In genomic region chr6:46042355-46042999, GRCh38 we compare ENCODE assay signal across 9 cellular contexts. TPM values are rescaled to one million over a fixed set of nuclear protein-coding genes. Genes with fewer than 3 reads are reported as not detected.
A peak's percentile ranks its signal among the peaks of the same experiment; 100 is the strongest.
DNase-seq lines count a peak whose midpoint lies in the region; ATAC-seq and TF ChIP-seq lines count a peak whose summit lies in the region.
"Had no signal": no experiment of that assay in that cellular context is flagged by ENCODE, and none has a peak within 500 bp of the region (broad histone marks: within the 10 kb centered on the region; RNA-seq: fewer than 3 reads in every experiment).

No MANE protein-coding gene starts in this region.

- H3K27ac Mint-ChIP-seq in natural killer cell treated with Interleukin-12 subunit alpha and Interleukin-12 subunit beta and Interleukin-15 and Interleukin-18, amount 100 ng/mL, for 72 hours: no peak overlapping the region
- H3K27ac Mint-ChIP-seq: stimulated activated naive CD8-positive, alpha-beta T cell treated with anti-CD3 and anti-CD28 coated beads, Interleukin-15, Interleukin-2, amounts not matched to agents 100 ng/mL and 50 ng/mL, for 24 hours had no signal

- no peak for TF ChIP-seq RAD21 in IMR-90 (IDR thresholded peaks at IDR 0.05; ENCODE audit: low read length)

- no peak overlapping the region for H4K91ac ChIP-seq in IMR-90 (ENCODE audit: insufficient read depth, low read depth, low read length)

- H3K14ac ChIP-seq in IMR-90 (replicated peaks; ENCODE audit: low read depth, low read length): no peak overlapping the region

- no peak overlapping the region for H3K27ac ChIP-seq in IMR-90 (ENCODE audit: insufficient read depth, low read length)

- no peak overlapping the region for H2AK5ac ChIP-seq in IMR-90 (ENCODE audit: low read depth, low read length)

- no peaks in the 10 kb centered on the region for H3K9me3 Mint-ChIP-seq in natural killer cell treated with Interleukin-12 subunit alpha and Interleukin-12 subunit beta and Interleukin-15 and Interleukin-18, amount 100 ng/mL, for 72 hours
- H3K9me3 Mint-ChIP-seq: stimulated activated naive CD8-positive, alpha-beta T cell treated with anti-CD3 and anti-CD28 coated beads, Interleukin-15, Interleukin-2, amounts not matched to agents 100 ng/mL and 50 ng/mL, for 24 hours had no signal

- no peak overlapping the region for H3K56ac ChIP-seq in IMR-90 (ENCODE audit: extremely low read depth, insufficient read depth, low read length)

- dilution Hi-C loops in IMR-90 (cut with HindIII; ENCODE audit: low sequenced_read_pairs, unreplicated experiment): no loop called here

- in situ Hi-C loops in IMR-90 (cut with MboI; ENCODE audit: low sequenced_read_pairs): no loop called here

- H3K36me3 Mint-ChIP-seq in natural killer cell treated with Interleukin-12 subunit alpha and Interleukin-12 subunit beta and Interleukin-15 and Interleukin-18, amount 100 ng/mL, for 72 hours: no peaks in the 10 kb centered on the region

- no peaks in the 10 kb centered on the region for H4K20me1 ChIP-seq in IMR-90 (ENCODE audit: insufficient read depth, low read length)

- H3K9me1 ChIP-seq in IMR-90 (ENCODE audit: insufficient read depth, low read length): no peaks in the 10 kb centered on the region

- no peak overlapping the region for H4K8ac ChIP-seq in IMR-90 (ENCODE audit: low read depth in 2 of 2, low read length in 2 of 2)

- intact Hi-C loops in IMR-90 (cut with micrococcal nuclease): no loop called here

- H2BK15ac ChIP-seq in IMR-90 (ENCODE audit: low read depth, low read length): no peak overlapping the region

- H3K4ac ChIP-seq in IMR-90 (ENCODE audit: low read depth, low read length): no peak overlapping the region

- WGBS in IMR-90 (ENCODE audit: extremely low coverage in 2 of 2, insufficient read length in 1 of 2), 2 experiments: 0% methylated on average over 1 of the region's 5 CpGs; no CpG with 5 or more reads in 1 of the 2 experiments

- no peaks in the 10 kb centered on the region for H3K9me3 ChIP-seq in IMR-90 (ENCODE audit: control insufficient read depth, insufficient read depth, low read length)

- peak; percentile 28; the same call in 1 of the 2 replicates for TF ChIP-seq CTCF in IMR-90 (conservative IDR thresholded peaks at IDR 0.05; ENCODE audit: low read depth, low read length)

- H3K4me1 ChIP-seq in IMR-90 (ENCODE audit: control insufficient read depth, insufficient read depth, low read length): no peaks in the 10 kb centered on the region

- no peaks in the 10 kb centered on the region for H3K36me3 ChIP-seq in IMR-90 (ENCODE audit: control insufficient read depth, insufficient read depth, low read length)

- no peak overlapping the region for H2AK9ac ChIP-seq in IMR-90 (replicated peaks; ENCODE audit: low read depth, low read length, poor library complexity)

- POLR2A ChIA-PET in IMR-90 (lab: Charles Lee; ENCODE audit: unreplicated experiment): no interaction called here

- BruUV-seq in IMR-90 (replicated peaks; lab: Mats Ljungman, UMichigan): no TSS peak

- no peak overlapping the region for H3K9ac ChIP-seq in IMR-90 (ENCODE audit: low read depth, low read length)

- no peak overlapping the region for H3K18ac ChIP-seq in IMR-90 (ENCODE audit: low read depth, low read length)

- no peaks in the 10 kb centered on the region for H3K79me1 ChIP-seq in IMR-90 (ENCODE audit: low read depth in 1 of 2, low read length in 2 of 2)

- no peak overlapping the region for H3K4me2 ChIP-seq in IMR-90 (ENCODE audit: low read depth, low read length)

- H2BK20ac ChIP-seq in IMR-90 (ENCODE audit: low read depth, low read length): no peak overlapping the region

- no peak overlapping the region for H2BK120ac ChIP-seq in IMR-90 (ENCODE audit: low read depth, low read length)

- DNase-seq in NCI-H1694 treated with DMSO at 0.1 percent for 48 hours (lab: John Stamatoyannopoulos, UW) (peak; percentile 9), NCI-H1694 (lab: John Stamatoyannopoulos, UW) (no peak), IMR-90 (peak; percentile 11), RKO (ENCODE audit: low spot score) (peak; percentile 63), amniotic stem cell (lab: John Stamatoyannopoulos, UW) (no peak)
- no peak for DNase-seq in natural killer cell treated with Interleukin-12 subunit alpha and Interleukin-12 subunit beta and Interleukin-15 and Interleukin-18, amount 100 ng/mL, for 72 hours (ENCODE audit: low spot score)

- H4K5ac ChIP-seq in IMR-90 (ENCODE audit: low read depth, low read length): no peak overlapping the region

- H3K23ac ChIP-seq in IMR-90 (ENCODE audit: low read depth, low read length): no peak overlapping the region

- peaks cover 3 to 4% of the 10 kb centered on the region in 2 donors for H3K4me1 Mint-ChIP-seq in natural killer cell treated with Interleukin-12 subunit alpha and Interleukin-12 subunit beta and Interleukin-15 and Interleukin-18, amount 100 ng/mL, for 72 hours (ENCODE audit: low read depth in 2 of 2)

- ATAC-seq in GM19463 (IDR thresholded peaks at IDR 0.05; ENCODE audit: unreplicated experiment) (peak; percentile 88), IMR-90 (ENCODE audit: low read depth) (no peak; the same call in 1 of the 2 replicates), esophagus mucosa (peak; percentile 39)
- peak; percentile 64 to 68 for ATAC-seq in natural killer cell treated with Interleukin-12 subunit alpha and Interleukin-12 subunit beta and Interleukin-15 and Interleukin-18, amount 100 ng/mL, for 72 hours

- CTCF ChIA-PET in IMR-90 (lab: Yijun Ruan, JAX): no interaction called here

- peaks cover 0 to 5% of the 10 kb centered on the region in 2 donors for H3K27me3 Mint-ChIP-seq in natural killer cell treated with Interleukin-12 subunit alpha and Interleukin-12 subunit beta and Interleukin-15 and Interleukin-18, amount 100 ng/mL, for 72 hours
- H3K27me3 Mint-ChIP-seq: stimulated activated naive CD8-positive, alpha-beta T cell treated with anti-CD3 and anti-CD28 coated beads, Interleukin-15, Interleukin-2, amounts not matched to agents 100 ng/mL and 50 ng/mL, for 24 hours had no signal

- H2AFZ ChIP-seq in IMR-90 (replicated peaks; ENCODE audit: low read length, poor library complexity): no peak overlapping the region

- no peak overlapping the region for H3K4me3 Mint-ChIP-seq in natural killer cell treated with Interleukin-12 subunit alpha and Interleukin-12 subunit beta and Interleukin-15 and Interleukin-18, amount 100 ng/mL, for 72 hours
- H3K4me3 Mint-ChIP-seq: stimulated activated naive CD8-positive, alpha-beta T cell treated with anti-CD3 and anti-CD28 coated beads, Interleukin-15, Interleukin-2, amounts not matched to agents 100 ng/mL and 50 ng/mL, for 24 hours had no signal

- H2BK5ac ChIP-seq in IMR-90 (ENCODE audit: low read depth, low read length, poor library complexity, severe bottlenecking): no peak overlapping the region

- no peak for TF ChIP-seq POLR2A in IMR-90 (IDR thresholded peaks at IDR 0.05; ENCODE audit: low read depth, low read length)

- no peaks in the 10 kb centered on the region for H3K27me3 ChIP-seq in IMR-90 (ENCODE audit: control insufficient read depth, insufficient read depth, low read length)

- no peak overlapping the region for H3K4me3 ChIP-seq in IMR-90 (ENCODE audit: insufficient read depth, low read depth, low read length)

TF ChIP-seq in IMR-90, 13 proteins besides CTCF, POLR2A, EP300 and RAD21:
- no peak for TF ChIP-seq ELK1 (IDR thresholded peaks at IDR 0.05; ENCODE audit: borderline replicate concordance, low read depth, low read length)
- no peak for TF ChIP-seq CHD1 (IDR thresholded peaks at IDR 0.05; ENCODE audit: low read depth, low read length)
- no peak for TF ChIP-seq CEBPB (IDR thresholded peaks at IDR 0.05; ENCODE audit: low read depth, low read length)
- TF ChIP-seq MAZ (IDR thresholded peaks at IDR 0.05; ENCODE audit: borderline replicate concordance, low read depth, low read length): no peak
- TF ChIP-seq BHLHE40 (IDR thresholded peaks at IDR 0.05; ENCODE audit: low read depth, low read length): no peak
- no peak for TF ChIP-seq USF2 (IDR thresholded peaks at IDR 0.05; ENCODE audit: low read depth, low read length)
- TF ChIP-seq RCOR1 (IDR thresholded peaks at IDR 0.05; ENCODE audit: insufficient replicate concordance, low read length): no peak
- no peak for TF ChIP-seq NFE2L2 (IDR thresholded peaks at IDR 0.05; ENCODE audit: low read depth, low read length)
- no peak for TF ChIP-seq MAFK (IDR thresholded peaks at IDR 0.05; ENCODE audit: low read depth, low read length)

RNA-seq across cellular contexts. Expression of gene CLIC5, which starts 26.8 kb away (rescaled TPM):
- total RNA-seq in IMR-90 (2012; rRNA removed): not detected in 2 replicates
- polyA plus RNA-seq in IMR-90 (2012; rRNA removed): not detected in 2 replicates
- not detected in 2 replicates for polyA plus RNA-seq in IMR-90 (2012; cell fraction: cytosol; rRNA removed)
- polyA plus RNA-seq in IMR-90 (2012; cell fraction: nucleus; rRNA removed; ENCODE audit: low replicate concordance): not detected in 2 replicates
- 0.24 TPM for total RNA-seq in esophagus mucosa
- total RNA-seq in natural killer cell treated with Interleukin-12 subunit alpha and Interleukin-12 subunit beta and Interleukin-15 and Interleukin-18, amount 100 ng/mL, for 72 hours: 1 to 10 TPM in 1 of 2 donors, under 1 TPM in 1; 0.38 to 3.8 TPM

Comparison
In these comparisons a context has a peak if more than half of its experiments do, and no peak if none do; other contexts are left out.
1. DNase-seq: peak in NCI-H1694 treated with DMSO at 0.1 percent for 48 hours (single experiment), IMR-90 (single experiment) and RKO (single experiment); none in NCI-H1694 (single experiment), natural killer cell treated with Interleukin-12 subunit alpha and Interleukin-12 subunit beta and Interleukin-15 and Interleukin-18, amount 100 ng/mL, for 72 hours (single experiment) and amniotic stem cell (single experiment).